In the genomic region with DNA sequence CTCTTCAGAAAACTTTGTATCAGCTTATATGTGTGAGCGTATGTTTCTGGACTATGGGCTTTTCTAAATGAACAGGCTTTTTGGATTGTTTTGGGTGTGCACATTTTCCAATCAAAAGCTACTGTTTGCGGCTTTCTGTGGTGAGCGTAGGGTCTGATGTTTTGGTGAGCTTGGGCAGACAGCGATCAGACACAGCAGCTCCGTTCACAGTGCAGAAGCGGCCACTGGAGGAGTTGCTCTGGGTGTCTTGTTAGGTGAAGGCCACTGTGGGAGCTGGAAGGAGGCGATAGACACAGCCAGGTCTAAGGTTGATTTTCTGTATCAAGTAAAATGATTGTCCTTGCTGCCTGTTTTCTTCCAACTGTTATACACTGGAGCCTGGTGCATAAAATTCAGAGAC, we compare ENCODE assay signal across 11 cellular contexts. TPM values are rescaled to one million over a fixed set of nuclear protein-coding genes. Genes with fewer than 3 reads are reported as not detected.
DNase-seq lines count a peak whose midpoint lies in the region; ATAC-seq, FAIRE-seq and TF ChIP-seq lines count a peak whose summit lies in the region.
"Had no signal": no experiment of that assay in that cellular context is flagged by ENCODE, and none has a peak within 500 bp of the region (broad histone marks: within the 10 kb centered on the region; RNA-seq: fewer than 3 reads in every experiment).

No MANE protein-coding gene starts in this region.

- intact Hi-C loops in K562 (cut with micrococcal nuclease) = loop anchor here (5.0 kb wide), 1 partner anchor 53 kb away; no protein-coding TSS in a partner anchor

- peak overlapping the region; percentile 63 for H3K4me3 Mint-ChIP-seq in activated naive CD4-positive, alpha-beta T cell treated with anti-CD3 and anti-CD28 coated beads, Interleukin-2, amount 10 ng/mL, durations not matched to agents 7 days and 5 days
- H3K4me3 Mint-ChIP-seq in mesothelial cell of epicardium = no peak overlapping the region

- no peaks in the 10 kb centered on the region for H3K9me3 Mint-ChIP-seq in activated naive CD4-positive, alpha-beta T cell treated with anti-CD3 and anti-CD28 coated beads, Interleukin-2, amount 10 ng/mL, durations not matched to agents 7 days and 5 days
- H3K9me3 Mint-ChIP-seq in mesothelial cell of epicardium = no peaks in the 10 kb centered on the region

- peaks cover 94% of the 10 kb centered on the region for H3K4me1 Mint-ChIP-seq in activated naive CD4-positive, alpha-beta T cell treated with anti-CD3 and anti-CD28 coated beads, Interleukin-2, amount 10 ng/mL, durations not matched to agents 7 days and 5 days
- H3K4me1 Mint-ChIP-seq in mesothelial cell of epicardium = peaks cover 76% of the 10 kb centered on the region

- BruUV-seq in K562 (replicated peaks; lab: Mats Ljungman, UMichigan) = no TSS peak

- no peaks in the 10 kb centered on the region for H3K27me3 Mint-ChIP-seq in activated naive CD4-positive, alpha-beta T cell treated with anti-CD3 and anti-CD28 coated beads, Interleukin-2, amount 10 ng/mL, durations not matched to agents 7 days and 5 days
- H3K27me3 Mint-ChIP-seq in mesothelial cell of epicardium (ENCODE audit: low read depth) = no peaks in the 10 kb centered on the region

- no peak overlapping the region for H3K4me2 ChIP-seq in K562 (ENCODE audit: insufficient read depth, low read length)

- no peak for TF ChIP-seq CTCF in K562 (IDR thresholded peaks at IDR 0.05 in 2 of 3, conservative IDR thresholded peaks at IDR 0.05 in 1 of 3; ENCODE audit: insufficient read depth in 2 of 3, low read depth in 1 of 3, low read length in 3 of 3)
- TF ChIP-seq CTCF in mesothelial cell of epicardium (IDR thresholded peaks at IDR 0.05; ENCODE audit: unreplicated experiment) = no peak
- no peak for TF ChIP-seq CTCF in thoracic aorta (IDR thresholded peaks at IDR 0.05)

- no peak overlapping the region for H3K9ac ChIP-seq in K562 (ENCODE audit: insufficient read depth in 1 of 2, low read depth in 2 of 2, low read length in 2 of 2)

- WGBS in K562 (ENCODE audit: insufficient coverage, low coverage, missing lambda C conversion rate) = 76% methylated on average over 7 of the region's 7 CpGs

- POLR2A ChIA-PET in K562 (lab: Yijun Ruan, JAX) = interaction anchor here (0.8 to 4.9 kb wide), 7 partner anchors 8 to 83 kb away, joined by 3 to 78 read pairs (median 4); no protein-coding TSS in a partner anchor

- H3K36me3 ChIP-seq in K562 (ENCODE audit: control insufficient read depth, insufficient read depth, low read length) = peaks cover 22% of the 10 kb centered on the region; the same call in 2 of the 3 replicates
- no peaks in the 10 kb centered on the region for H3K36me3 ChIP-seq in thoracic aorta

- H2AFZ ChIP-seq in K562 (ENCODE audit: low read depth, low read length) = no peak overlapping the region

- H3K27ac ChIP-seq in K562 (ENCODE audit: extremely low read depth, low read depth, low read length) = no peak overlapping the region
- H3K27ac ChIP-seq in thoracic aorta = peak overlapping the region in 1 of 2 donors; percentile 47

- H3K9me3 ChIP-seq in K562 (replicated peaks; ENCODE audit: control insufficient read depth, insufficient read depth, low read depth, low read length) = no peaks in the 10 kb centered on the region
- H3K9me3 ChIP-seq in thoracic aorta = no peaks in the 10 kb centered on the region

- H3K27me3 ChIP-seq in K562 (ENCODE audit: control insufficient read depth in 2 of 2, insufficient read depth in 2 of 2, low read length in 2 of 2) (no peaks in the 10 kb centered on the region), thoracic aorta (replicated peaks; ENCODE audit: insufficient read depth) (no peaks in the 10 kb centered on the region)

- FAIRE-seq in K562 (lab: Jason Lieb, UNC) = peak; percentile 48
- FAIRE-seq: endothelial cell of umbilical vein had no signal

- peaks cover 99% of the 10 kb centered on the region for H3K79me2 ChIP-seq in K562 (ENCODE audit: control insufficient read depth, insufficient read depth, low read length)

- DNase-seq in activated naive CD4-positive, alpha-beta T cell treated with anti-CD3 and anti-CD28 coated beads, Interleukin-2, amount 10 ng/mL, durations not matched to agents 7 days and 5 days = no peak
- DNase-seq in activated naive CD4-positive, alpha-beta T cell treated with Interleukin-2 at 50 U/mL for 16 hours = no peak
- DNase-seq in K562 (ENCODE audit: extremely low read depth in 1 of 4, low spot score in 3 of 4) = peak; percentile 3 to 16 (median 12)
- DNase-seq in mesothelial cell of epicardium (ENCODE audit: low spot score in 2 of 2, unreplicated experiment in 2 of 2) = no peak
- no peak for DNase-seq in thoracic aorta (ENCODE audit: low spot score)
- DNase-seq: midbrain, MM.1S had no signal

- peaks cover 36 to 39% of the 10 kb centered on the region in 2 experiments; a peak in 4 of 5 replicates for H3K4me1 ChIP-seq in K562 (replicated peaks in 1 of 2; ENCODE audit: control insufficient read depth in 2 of 2, insufficient read depth in 2 of 2, low read length in 2 of 2)
- H3K4me1 ChIP-seq in thoracic aorta (ENCODE audit: control insufficient read depth in 1 of 2, low read depth in 2 of 2) = peaks cover 84 to 99% of the 10 kb centered on the region in 2 donors

- no peak for TF ChIP-seq POLR2A in K562 (conservative IDR thresholded peaks at IDR 0.05)

- TF ChIP-seq EP300 in K562 (IDR thresholded peaks at IDR 0.05; ENCODE audit: low read length) = no peak

- peaks cover 72% of the 10 kb centered on the region for H4K20me1 ChIP-seq in K562 (replicated peaks; ENCODE audit: control insufficient read depth, insufficient read depth, low read length)

- ATAC-seq in K562 = peak; percentile 16; the same call in 2 of the 3 replicates
- ATAC-seq in thoracic aorta (ENCODE audit: insufficient number of reproducible peaks, low FRiP score, low read depth) = no peak
- ATAC-seq in HG03025 (IDR thresholded peaks at IDR 0.05; ENCODE audit: low FRiP score, unreplicated experiment) = no peak
- no peak for ATAC-seq in HG03095 (IDR thresholded peaks at IDR 0.05; ENCODE audit: unreplicated experiment)
- no peak for ATAC-seq in HG02981 (IDR thresholded peaks at IDR 0.05; ENCODE audit: unreplicated experiment)

- in situ Hi-C loops in K562 (cut with MboI) = no loop called here

- peaks cover 13% of the 10 kb centered on the region for H3K9me1 ChIP-seq in K562 (ENCODE audit: control insufficient read depth, insufficient read depth, low read length)

- H3K27ac Mint-ChIP-seq in activated naive CD4-positive, alpha-beta T cell treated with anti-CD3 and anti-CD28 coated beads, Interleukin-2, amount 10 ng/mL, durations not matched to agents 7 days and 5 days = peak overlapping the region; percentile 89
- peak overlapping the region; percentile 77 for H3K27ac Mint-ChIP-seq in mesothelial cell of epicardium

- CTCF ChIA-PET in activated naive CD4-positive, alpha-beta T cell treated with anti-CD3 and anti-CD28 coated beads, Interleukin-2, amount 10 ng/mL, durations not matched to agents 7 days and 5 days (lab: Charles Lee) = interaction anchor here (0.9 to 4.4 kb wide), 5 partner anchors 8 to 180 kb away, joined by 3 to 24 read pairs (median 5); no protein-coding TSS in a partner anchor
- CTCF ChIA-PET in K562 (lab: Yijun Ruan, JAX; ENCODE audit: low intra/inter-chr PET ratio) = no interaction called here

- H3K4me3 ChIP-seq in K562 (no peak overlapping the region), thoracic aorta (peak overlapping the region; percentile 42)

- TF ChIP-seq RAD21 in K562 (CRISPR knock-in tag; conservative IDR thresholded peaks at IDR 0.05 in 1 of 2, IDR thresholded peaks at IDR 0.05 in 1 of 2) = no peak

- peaks cover 34% of the 10 kb centered on the region for H3K36me3 Mint-ChIP-seq in activated naive CD4-positive, alpha-beta T cell treated with anti-CD3 and anti-CD28 coated beads, Interleukin-2, amount 10 ng/mL, durations not matched to agents 7 days and 5 days
- H3K36me3 Mint-ChIP-seq in mesothelial cell of epicardium = no peaks in the 10 kb centered on the region

TF ChIP-seq in K562, 482 proteins besides CTCF, POLR2A, EP300 and RAD21 (continues in another document):
- TF ChIP-seq, protein P1, sequence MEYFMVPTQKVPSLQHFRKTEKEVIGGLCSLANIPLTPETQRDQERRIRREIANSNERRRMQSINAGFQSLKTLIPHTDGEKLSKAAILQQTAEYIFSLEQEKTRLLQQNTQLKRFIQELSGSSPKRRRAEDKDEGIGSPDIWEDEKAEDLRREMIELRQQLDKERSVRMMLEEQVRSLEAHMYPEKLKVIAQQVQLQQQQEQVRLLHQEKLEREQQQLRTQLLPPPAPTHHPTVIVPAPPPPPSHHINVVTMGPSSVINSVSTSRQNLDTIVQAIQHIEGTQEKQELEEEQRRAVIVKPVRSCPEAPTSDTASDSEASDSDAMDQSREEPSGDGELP (CRISPR knock-in tag; IDR thresholded peaks at IDR 0.05; ENCODE audit: borderline replicate concordance) = no peak

RNA-seq across cellular contexts. Expression of gene PRRC2B, which starts 11.1 kb away (rescaled TPM):
- 283 and 387 TPM in 2 replicates for total RNA-seq in K562 (2011; cell fraction: chromatin; rRNA removed; ENCODE audit: low replicate concordance)
- total RNA-seq in K562 (2011; cell fraction: nucleolus; rRNA removed) = 121 and 133 TPM in 2 replicates
- 150 and 188 TPM in 2 replicates for total RNA-seq in K562 (2011; cell fraction: nucleoplasm; rRNA removed)
- total RNA-seq in K562 (2014; rRNA removed) = 30.9 and 31.7 TPM in 2 replicates
- total RNA-seq in K562 (2014; rRNA removed; fragmentation: Illumina TruSeq; extraction: Trizol) = 31.7 and 32.1 TPM in 2 replicates
- total RNA-seq in K562 (2015; rRNA removed; fragmentation: Illumina TruSeq; extraction: Trizol) = 24.6 and 24.7 TPM in 2 replicates
- total RNA-seq in K562 (2021) = 125 and 126 TPM in 2 replicates
- 20.1 and 25.4 TPM in 2 replicates for polyA plus RNA-seq in K562 (2011; rRNA removed)
- polyA plus RNA-seq in K562 (2011; cell fraction: cytosol; rRNA removed) = 16.5 and 20.1 TPM in 2 replicates
- polyA plus RNA-seq in K562 (2011; cell fraction: nucleus; rRNA removed) = 66.4 and 83.2 TPM in 2 replicates
- polyA plus RNA-seq in K562 (2012) = 56.0 and 68.0 TPM in 2 replicates
- polyA plus RNA-seq in K562 (2014; fragmentation: Illumina TruSeq; extraction: Trizol) = 51.4 and 64.0 TPM in 2 replicates
- polyA plus RNA-seq in K562 (2014; fragmentation: Nextera tagmentation; extraction: Ambion mirVana) = under 1 TPM; 0.34 to 0.77 TPM
- 33.7 and 37.5 TPM in 2 replicates for polyA plus RNA-seq in K562 (2014; rRNA removed)
- 49.8 and 53.3 TPM in 2 replicates for polyA minus RNA-seq in K562 (2011; rRNA and poly(A)+ RNA removed)
- polyA minus RNA-seq in K562 (2011; cell fraction: cytosol; rRNA and poly(A)+ RNA removed) = 36.5 and 47.7 TPM in 2 replicates
- polyA minus RNA-seq in K562 (2011; cell fraction: nucleus; rRNA and poly(A)+ RNA removed) = 26.8 and 39.9 TPM in 2 replicates
- total RNA-seq in mesothelial cell of epicardium = 495 to 505 TPM (median 497 TPM) in 3 replicates
- total RNA-seq in thoracic aorta = 100 to 1,000 TPM; 162 to 198 TPM

Comparison
In these comparisons a context has a peak if more than half of its experiments do, and no peak if none do; other contexts are left out.
1. DNase-seq: peak in K562 (4 of 4); none in activated naive CD4-positive, alpha-beta T cell treated with anti-CD3 and anti-CD28 coated beads, Interleukin-2, amount 10 ng/mL, durations not matched to agents 7 days and 5 days (single experiment), activated naive CD4-positive, alpha-beta T cell treated with Interleukin-2 at 50 U/mL for 16 hours (single experiment), mesothelial cell of epicardium (0 of 2) and thoracic aorta (single experiment).